In genomic region chr1:22835920-22836319, GRCh38 we compare ENCODE assay signal across 22 cellular contexts.
"Had no signal": no experiment of that assay in that cellular context is flagged by ENCODE, and none has a peak within 500 bp of the region (broad histone marks: within the 10 kb centered on the region; RNA-seq: fewer than 3 reads in every experiment).

No MANE protein-coding gene starts in this region.

- H3K27me3 Mint-ChIP-seq: activated CD4-positive, alpha-beta T cell treated with anti-CD3 and anti-CD28 coated beads, Interleukin-2, amount 10 ng/mL, durations not matched to agents 24 days and 14 days had no signal

- H3K36me3 Mint-ChIP-seq: activated naive CD4-positive, alpha-beta T cell treated with anti-CD3 and anti-CD28 coated beads, Interleukin-2, amount 10 ng/mL, durations not matched to agents 7 days and 5 days; immature natural killer cell; memory B cell; naive thymus-derived CD4-positive, alpha-beta T cell; stimulated activated naive B cell treated with anti-CD40 and anti-IgM and Interleukin-4, amounts not matched to agents 10 μg/mL and 1 μg/mL and 100 μg/mL, for 72 hours had no signal

- ATAC-seq: activated CD8-positive, alpha-beta T cell treated with anti-CD3 and anti-CD28 coated beads, Interleukin-2, amount 10 ng/mL, durations not matched to agents 7 days and 5 days; activated naive CD8-positive, alpha-beta T cell treated with anti-CD3 and anti-CD28 coated beads, Interleukin-2, amount 50 U/mL, for 24 hours; esophagus mucosa; heart right ventricle; naive thymus-derived CD4-positive, alpha-beta T cell; stimulated activated naive B cell treated with anti-CD40 and anti-IgM and Interleukin-4, amounts not matched to agents 10 μg/mL and 1 μg/mL and 100 μg/mL, for 72 hours had no signal

- H3K4me3 ChIP-seq: breast epithelium, heart right ventricle, skin epidermis, thoracic aorta had no signal

- H3K36me3 ChIP-seq: breast epithelium, heart right ventricle, thoracic aorta had no signal

- H3K9me3 Mint-ChIP-seq: activated CD4-positive, alpha-beta T cell treated with anti-CD3 and anti-CD28 coated beads, Interleukin-2, amount 10 ng/mL, durations not matched to agents 24 days and 14 days; activated naive CD4-positive, alpha-beta T cell treated with anti-CD3 and anti-CD28 coated beads, Interleukin-2, amount 10 ng/mL, durations not matched to agents 7 days and 5 days; activated naive CD8-positive, alpha-beta T cell treated with anti-CD3 and anti-CD28 coated beads, Interleukin-2, amount 50 U/mL, for 24 hours; activated T-cell treated with anti-CD3 and anti-CD28 coated beads, Interleukin-2, amount 50 U/mL, for 24 hours; immature natural killer cell; memory B cell; naive thymus-derived CD4-positive, alpha-beta T cell; stimulated activated naive B cell treated with anti-CD40 and anti-IgM and Interleukin-4, amounts not matched to agents 10 μg/mL and 1 μg/mL and 100 μg/mL, for 72 hours had no signal

- H3K27ac Mint-ChIP-seq: activated CD4-positive, alpha-beta T cell treated with anti-CD3 and anti-CD28 coated beads, Interleukin-2, amount 10 ng/mL, durations not matched to agents 24 days and 14 days; activated CD8-positive, alpha-beta T cell treated with anti-CD3 and anti-CD28 coated beads, Interleukin-2, amount 10 ng/mL, durations not matched to agents 7 days and 5 days; activated naive CD4-positive, alpha-beta T cell treated with anti-CD3 and anti-CD28 coated beads, Interleukin-2, amount 10 ng/mL, durations not matched to agents 7 days and 5 days; activated naive CD8-positive, alpha-beta T cell treated with anti-CD3 and anti-CD28 coated beads, Interleukin-2, amount 50 U/mL, for 24 hours; activated T-cell treated with anti-CD3 and anti-CD28 coated beads, Interleukin-2, amount 50 U/mL, for 24 hours; immature natural killer cell; memory B cell; naive thymus-derived CD4-positive, alpha-beta T cell; stimulated activated naive B cell treated with anti-CD40 and anti-IgM and Interleukin-4, amounts not matched to agents 10 μg/mL and 1 μg/mL and 100 μg/mL, for 72 hours had no signal

- H3K9me3 ChIP-seq: breast epithelium, heart right ventricle, thoracic aorta had no signal

- DNase-seq: activated CD4-positive, alpha-beta T cell treated with anti-CD3 and anti-CD28 coated beads, Interleukin-2, amount 10 ng/mL, durations not matched to agents 24 days and 14 days; activated CD4-positive, CD25-positive, alpha-beta regulatory T cell; activated CD8-positive, alpha-beta T cell treated with anti-CD3 and anti-CD28 coated beads, Interleukin-2, amount 10 ng/mL, durations not matched to agents 7 days and 5 days; activated naive CD4-positive, alpha-beta T cell treated with anti-CD3 and anti-CD28 coated beads, Interleukin-2, amount 10 ng/mL, durations not matched to agents 7 days and 5 days; activated naive CD8-positive, alpha-beta T cell treated with anti-CD3 and anti-CD28 coated beads, Interleukin-2, amount 50 U/mL, for 24 hours; activated T-cell treated with anti-CD3 and anti-CD28 coated beads, Interleukin-2, amount 50 U/mL, for 24 hours; aorta; cerebellar nuclear complex; effector CD4-positive, alpha-beta T cell; heart right ventricle; immature natural killer cell; kidney glomerular epithelial cell; naive thymus-derived CD4-positive, alpha-beta T cell; nucleus accumbens; stimulated activated naive B cell treated with anti-CD40 and anti-IgM and Interleukin-4, amounts not matched to agents 10 μg/mL and 1 μg/mL and 100 μg/mL, for 72 hours; T-helper 1 cell; T-helper 9 cell had no signal

- H3K27me3 ChIP-seq: breast epithelium, heart right ventricle had no signal

- H3K4me3 Mint-ChIP-seq: activated CD4-positive, alpha-beta T cell treated with anti-CD3 and anti-CD28 coated beads, Interleukin-2, amount 10 ng/mL, durations not matched to agents 24 days and 14 days; activated CD8-positive, alpha-beta T cell treated with anti-CD3 and anti-CD28 coated beads, Interleukin-2, amount 10 ng/mL, durations not matched to agents 7 days and 5 days; activated naive CD4-positive, alpha-beta T cell treated with anti-CD3 and anti-CD28 coated beads, Interleukin-2, amount 10 ng/mL, durations not matched to agents 7 days and 5 days; activated naive CD8-positive, alpha-beta T cell treated with anti-CD3 and anti-CD28 coated beads, Interleukin-2, amount 50 U/mL, for 24 hours; activated T-cell treated with anti-CD3 and anti-CD28 coated beads, Interleukin-2, amount 50 U/mL, for 24 hours; immature natural killer cell; memory B cell; naive thymus-derived CD4-positive, alpha-beta T cell; stimulated activated naive B cell treated with anti-CD40 and anti-IgM and Interleukin-4, amounts not matched to agents 10 μg/mL and 1 μg/mL and 100 μg/mL, for 72 hours had no signal

- H3K27ac ChIP-seq: breast epithelium, heart right ventricle, skin epidermis, thoracic aorta had no signal

- H3K4me1 Mint-ChIP-seq: activated CD4-positive, alpha-beta T cell treated with anti-CD3 and anti-CD28 coated beads, Interleukin-2, amount 10 ng/mL, durations not matched to agents 24 days and 14 days; activated naive CD4-positive, alpha-beta T cell treated with anti-CD3 and anti-CD28 coated beads, Interleukin-2, amount 10 ng/mL, durations not matched to agents 7 days and 5 days; activated naive CD8-positive, alpha-beta T cell treated with anti-CD3 and anti-CD28 coated beads, Interleukin-2, amount 50 U/mL, for 24 hours; immature natural killer cell; memory B cell; naive thymus-derived CD4-positive, alpha-beta T cell; stimulated activated naive B cell treated with anti-CD40 and anti-IgM and Interleukin-4, amounts not matched to agents 10 μg/mL and 1 μg/mL and 100 μg/mL, for 72 hours had no signal

- H3K4me1 ChIP-seq: breast epithelium had no signal
